ENCODE assay signal across 1 cellular context in genomic region chr20:57262244-57263126, GRCh38.
A peak's percentile ranks its signal among the peaks of the same experiment; 100 is the strongest.
TF ChIP-seq lines count a peak whose summit lies in the region.

No MANE protein-coding gene starts in this region.

TF ChIP-seq in HepG2, 621 proteins besides CTCF, POLR2A, EP300 and RAD21:
- no peak for TF ChIP-seq ZBTB1 (CRISPR knock-in tag; IDR thresholded peaks at IDR 0.05; ENCODE audit: borderline replicate concordance)
- no peak for TF ChIP-seq AHR (CRISPR knock-in tag; IDR thresholded peaks at IDR 0.05)
- peak; percentile 30 for TF ChIP-seq IKZF4 (CRISPR knock-in tag; IDR thresholded peaks at IDR 0.05; ENCODE audit: borderline replicate concordance, low read depth, not compliant biosample characterization)
- TF ChIP-seq BCL6 (CRISPR knock-in tag; IDR thresholded peaks at IDR 0.05): no peak
- no peak for TF ChIP-seq AKNA (CRISPR knock-in tag; IDR thresholded peaks at IDR 0.05; ENCODE audit: borderline replicate concordance)
- no peak for TF ChIP-seq ZSCAN25 (CRISPR knock-in tag; IDR thresholded peaks at IDR 0.05)
- TF ChIP-seq ZNF367 (CRISPR knock-in tag; IDR thresholded peaks at IDR 0.05; ENCODE audit: borderline replicate concordance): no peak
- TF ChIP-seq ZNF407 (CRISPR knock-in tag; IDR thresholded peaks at IDR 0.05; ENCODE audit: not compliant biosample characterization): no peak
- TF ChIP-seq ZNF326 (CRISPR knock-in tag; IDR thresholded peaks at IDR 0.05; ENCODE audit: borderline replicate concordance): no peak
- no peak for TF ChIP-seq SKIL (CRISPR knock-in tag; IDR thresholded peaks at IDR 0.05; ENCODE audit: borderline replicate concordance)
- TF ChIP-seq CENPT (CRISPR knock-in tag; IDR thresholded peaks at IDR 0.05; ENCODE audit: low read depth): no peak
- no peak for TF ChIP-seq HNRNPH1 (optimal IDR thresholded peaks at IDR 0.05; ENCODE audit: low read depth, low read length)
- peak; percentile 6 for TF ChIP-seq PCBP2 (optimal IDR thresholded peaks at IDR 0.05; ENCODE audit: low read depth, low read length, poor library complexity, severe bottlenecking)
